In the genomic region with DNA sequence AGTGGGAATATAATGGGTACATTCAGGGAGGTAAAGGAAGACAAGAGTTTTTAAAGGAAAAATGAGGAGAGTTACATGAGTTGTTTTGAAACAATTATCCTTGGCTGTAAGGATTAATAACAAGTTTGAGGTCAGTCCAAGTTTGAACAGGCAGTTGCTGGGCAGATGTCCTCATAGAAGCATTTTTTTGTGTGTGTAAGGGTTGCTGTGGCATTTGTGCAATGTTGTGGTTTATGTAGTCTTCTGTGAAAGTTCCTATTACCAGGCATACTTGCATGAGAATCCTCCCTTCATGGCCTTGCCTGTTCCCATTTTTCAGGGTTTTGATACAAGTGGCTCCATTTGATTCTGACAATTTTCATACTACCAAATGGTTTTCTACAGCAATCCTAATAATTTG, we compare ENCODE assay signal across 18 cellular contexts.
DNase-seq lines count a peak whose midpoint lies in the region; ATAC-seq and TF ChIP-seq lines count a peak whose summit lies in the region.
"Had no signal": no experiment of that assay in that cellular context is flagged by ENCODE, and none has a peak within 500 bp of the region (broad histone marks: within the 10 kb centered on the region; RNA-seq: fewer than 3 reads in every experiment).

No MANE protein-coding gene starts in this region.

- ATAC-seq in upper lobe of right lung (peak; percentile 75), GM18861 (IDR thresholded peaks at IDR 0.05; ENCODE audit: unreplicated experiment) (no peak)
- ATAC-seq: activated naive CD4-positive, alpha-beta T cell treated with anti-CD3 and anti-CD28 coated beads, Interleukin-2, amount 50 U/mL, for 72 hours; activated T-cell treated with anti-CD3 and anti-CD28 coated beads, Interleukin-2, amount 50 U/mL, for 72 hours; GM12878; naive thymus-derived CD8-positive, alpha-beta T cell had no signal

- DNase-seq in HL-60 (ENCODE audit: low read depth in 1 of 2, low spot score in 1 of 2) (peak in 1 of 2 experiments; percentile 79), SKM-1 treated with dmso at 0.1 percent for 144 hours (lab: John Stamatoyannopoulos, UW; ENCODE audit: unreplicated experiment) (peak; percentile 81), fibroblast of mammary gland (ENCODE audit: low read depth) (peak; percentile 29), upper lobe of right lung (no peak), NOMO-1 treated with DMSO at 0.1 percent for 48 hours (lab: John Stamatoyannopoulos, UW; ENCODE audit: unreplicated experiment) (no peak), NCI-H2196 (lab: John Stamatoyannopoulos, UW; ENCODE audit: unreplicated experiment) (no peak)
- DNase-seq: activated CD4-positive, CD25-positive, alpha-beta regulatory T cell; activated T-cell treated with anti-CD3 and anti-CD28 coated beads, Interleukin-2, amount 50 U/mL, for 72 hours; caudate nucleus; head of caudate nucleus; naive thymus-derived CD8-positive, alpha-beta T cell; NCI-H1694; SHP77 treated with DMSO at 0.1 percent for 48 hours had no signal

- H3K4me3 ChIP-seq in HL-60 (replicated peaks; ENCODE audit: insufficient read depth, low read length) (no peak overlapping the region), fibroblast of mammary gland (ENCODE audit: control insufficient read depth, low read depth, low read length) (no peak overlapping the region), upper lobe of right lung (no peak overlapping the region)
- H3K4me3 ChIP-seq: esophagus muscularis mucosa, GM12878, suprapubic skin had no signal

- no peak for TF ChIP-seq CTCF in HL-60 (IDR thresholded peaks at IDR 0.05; ENCODE audit: insufficient read depth, low read length)
- TF ChIP-seq CTCF in fibroblast of mammary gland (conservative IDR thresholded peaks at IDR 0.05; ENCODE audit: control insufficient read depth, insufficient read depth, low read depth, low read length), result no peak
- no peak for TF ChIP-seq CTCF in upper lobe of right lung (IDR thresholded peaks at IDR 0.05)

- intact Hi-C loops in upper lobe of right lung (cut with DNase I), result no loop called here

- H3K27ac ChIP-seq in HL-60 (replicated peaks), result peak overlapping the region; percentile 63
- no peak overlapping the region for H3K27ac ChIP-seq in upper lobe of right lung
- H3K27ac ChIP-seq: esophagus muscularis mucosa, suprapubic skin had no signal

- no peaks in the 10 kb centered on the region for H3K36me3 ChIP-seq in upper lobe of right lung
- H3K36me3 ChIP-seq: esophagus muscularis mucosa, suprapubic skin had no signal

- H3K4me1 ChIP-seq in upper lobe of right lung, result no peaks in the 10 kb centered on the region
- H3K4me1 ChIP-seq: esophagus muscularis mucosa, suprapubic skin had no signal

- no peaks in the 10 kb centered on the region for H3K9me3 ChIP-seq in upper lobe of right lung
- H3K9me3 ChIP-seq: esophagus muscularis mucosa, suprapubic skin had no signal

- H3K27me3 ChIP-seq in HL-60 (ENCODE audit: insufficient read depth, poor library complexity, severe bottlenecking) (no peaks in the 10 kb centered on the region), upper lobe of right lung (no peaks in the 10 kb centered on the region)
- H3K27me3 ChIP-seq: esophagus muscularis mucosa, suprapubic skin had no signal

Comparison
In these comparisons a context has a peak if more than half of its experiments do, and no peak if none do; other contexts are left out.
1. DNase-seq: peak in SKM-1 treated with dmso at 0.1 percent for 144 hours (single experiment) and fibroblast of mammary gland (single experiment); none in upper lobe of right lung (single experiment), NOMO-1 treated with DMSO at 0.1 percent for 48 hours (single experiment) and NCI-H2196 (single experiment).